ENCODE assay signal across 8 cellular contexts in genomic region chr16:1990336-1991134, GRCh38. TPM values are rescaled to one million over a fixed set of nuclear protein-coding genes. Genes with fewer than 3 reads are reported as not detected.
DNase-seq lines count a peak whose midpoint lies in the region; ATAC-seq and TF ChIP-seq lines count a peak whose summit lies in the region.

No MANE protein-coding gene starts in this region.

- ATAC-seq in HG03457 (IDR thresholded peaks at IDR 0.05; ENCODE audit: unreplicated experiment) (no peak), HG02798 (IDR thresholded peaks at IDR 0.05; ENCODE audit: poor library complexity, unreplicated experiment) (no peak)

- H3K27ac ChIP-seq in duodenal mucosa (ENCODE audit: low read depth, low read length) (no peak overlapping the region), parathyroid adenoma (no peak overlapping the region)

- no peaks in the 10 kb centered on the region for H3K9me3 Mint-ChIP-seq in activated CD4-positive, alpha-beta T cell treated with anti-CD3 and anti-CD28 coated beads, Interleukin-2, amount 10 ng/mL, durations not matched to agents 24 days and 14 days

- H3K4me3 ChIP-seq in NT2/D1 (ENCODE audit: insufficient read length, low read depth) (peak overlapping the region; percentile 63), duodenal mucosa (ENCODE audit: low read depth in 1 of 2, low read length in 2 of 2) (peak overlapping the region; percentile 48 to 57), parathyroid adenoma (ENCODE audit: low read depth, low read length) (peak overlapping the region; percentile 68)

- H3K27me3 Mint-ChIP-seq in activated CD4-positive, alpha-beta T cell treated with anti-CD3 and anti-CD28 coated beads, Interleukin-2, amount 10 ng/mL, durations not matched to agents 24 days and 14 days = peaks cover 13% of the 10 kb centered on the region

- peak overlapping the region; percentile 73 for H2AFZ ChIP-seq in parathyroid adenoma

- TF ChIP-seq CTCF in parathyroid adenoma (IDR thresholded peaks at IDR 0.05) = no peak

- H3K4me1 Mint-ChIP-seq in activated CD4-positive, alpha-beta T cell treated with anti-CD3 and anti-CD28 coated beads, Interleukin-2, amount 10 ng/mL, durations not matched to agents 24 days and 14 days = peaks cover 17% of the 10 kb centered on the region

- no peaks in the 10 kb centered on the region for H3K9me3 ChIP-seq in NT2/D1 (ENCODE audit: insufficient read depth, low read length)
- H3K9me3 ChIP-seq in duodenal mucosa (ENCODE audit: control insufficient read depth in 1 of 2, low read length in 2 of 2) = no peaks in the 10 kb centered on the region
- no peaks in the 10 kb centered on the region for H3K9me3 ChIP-seq in parathyroid adenoma (ENCODE audit: control insufficient read depth, low read length)

- H3K27me3 ChIP-seq in NT2/D1 (ENCODE audit: insufficient read depth, insufficient read length) (peaks cover 28% of the 10 kb centered on the region), duodenal mucosa (ENCODE audit: control insufficient read depth in 1 of 2, insufficient read depth in 2 of 2, low read length in 2 of 2) (peaks cover 22 to 26% of the 10 kb centered on the region in 2 donors), parathyroid adenoma (ENCODE audit: control insufficient read depth, insufficient read depth, low read length) (no peaks in the 10 kb centered on the region)

- H3K9ac ChIP-seq in NT2/D1 (ENCODE audit: insufficient read length, low read depth) (peak overlapping the region; percentile 89), duodenal mucosa (ENCODE audit: low read depth in 1 of 2, low read length in 2 of 2) (peak overlapping the region; percentile 43 to 54), parathyroid adenoma (no peak overlapping the region)

- peak overlapping the region; percentile 89 for H3K4me2 ChIP-seq in parathyroid adenoma (ENCODE audit: low read length)

- peak overlapping the region; percentile 86 for H3K4me3 Mint-ChIP-seq in activated CD4-positive, alpha-beta T cell treated with anti-CD3 and anti-CD28 coated beads, Interleukin-2, amount 10 ng/mL, durations not matched to agents 24 days and 14 days

- intact Hi-C loops in activated CD4-positive, alpha-beta T cell treated with anti-CD3 and anti-CD28 coated beads, Interleukin-2, amount 10 ng/mL, durations not matched to agents 24 days and 14 days (cut with micrococcal nuclease) = loop anchor here (1.0 to 5.0 kb wide), 3 partner anchors 18 to 57 kb away; partner anchors contain the start of genes NTHL1, RPS2, TBL3 and TSC2

- H3K36me3 ChIP-seq in NT2/D1 (ENCODE audit: insufficient read depth, insufficient read length, low read length) (peaks cover 31% of the 10 kb centered on the region), duodenal mucosa (ENCODE audit: control insufficient read depth in 1 of 2, insufficient read depth in 2 of 2, low read length in 2 of 2) (peaks cover 14 to 18% of the 10 kb centered on the region in 2 donors), parathyroid adenoma (ENCODE audit: control insufficient read depth, insufficient read depth, low read length) (no peaks in the 10 kb centered on the region)

- H3K4me1 ChIP-seq in NT2/D1 (ENCODE audit: insufficient read depth, insufficient read length) = peaks cover 42% of the 10 kb centered on the region
- peaks cover 32 to 35% of the 10 kb centered on the region in 2 donors for H3K4me1 ChIP-seq in duodenal mucosa (ENCODE audit: control insufficient read depth in 1 of 2, insufficient read depth in 2 of 2, low read length in 2 of 2)
- peaks cover 3% of the 10 kb centered on the region for H3K4me1 ChIP-seq in parathyroid adenoma

- DNase-seq in activated CD4-positive, alpha-beta T cell treated with anti-CD3 and anti-CD28 coated beads, Interleukin-2, amount 10 ng/mL, durations not matched to agents 24 days and 14 days = peak; percentile 88
- DNase-seq in activated CD4-positive, alpha-beta T cell treated with anti-CD3 and anti-CD28 coated beads for 48 hours = no peak
- DNase-seq in NT2/D1 (ENCODE audit: low read depth, low spot score) (no peak), AG20443 (ENCODE audit: low spot score) (no peak)

- no peaks in the 10 kb centered on the region for H3K79me2 ChIP-seq in parathyroid adenoma

- H3K36me3 Mint-ChIP-seq in activated CD4-positive, alpha-beta T cell treated with anti-CD3 and anti-CD28 coated beads, Interleukin-2, amount 10 ng/mL, durations not matched to agents 24 days and 14 days (ENCODE audit: low read depth) = peaks cover 15% of the 10 kb centered on the region

- H3K27ac Mint-ChIP-seq in activated CD4-positive, alpha-beta T cell treated with anti-CD3 and anti-CD28 coated beads, Interleukin-2, amount 10 ng/mL, durations not matched to agents 24 days and 14 days = peak overlapping the region; percentile 83

RNA-seq across cellular contexts. Expression of gene SYNGR3, which starts 0.8 kb away (rescaled TPM):
- total RNA-seq in activated CD4-positive, alpha-beta T cell treated with anti-CD3 and anti-CD28 coated beads, Interleukin-2, amount 10 ng/mL, durations not matched to agents 24 days and 14 days = 18.1 and 20.2 TPM in 2 replicates

RNA-seq across cellular contexts. Expression of gene GFER, which starts 6.5 kb away (rescaled TPM):
- total RNA-seq in activated CD4-positive, alpha-beta T cell treated with anti-CD3 and anti-CD28 coated beads, Interleukin-2, amount 10 ng/mL, durations not matched to agents 24 days and 14 days = 41.6 and 42.8 TPM in 2 replicates

RNA-seq across cellular contexts. Expression of gene NOXO1, which starts 9.3 kb away (rescaled TPM):
- 0.56 TPM in 1 of 2 replicates, not detected in the other for total RNA-seq in activated CD4-positive, alpha-beta T cell treated with anti-CD3 and anti-CD28 coated beads, Interleukin-2, amount 10 ng/mL, durations not matched to agents 24 days and 14 days

RNA-seq across cellular contexts. Expression of gene TBL3, which starts 18.7 kb away (rescaled TPM):
- total RNA-seq in activated CD4-positive, alpha-beta T cell treated with anti-CD3 and anti-CD28 coated beads, Interleukin-2, amount 10 ng/mL, durations not matched to agents 24 days and 14 days = 81.4 and 87.5 TPM in 2 replicates

RNA-seq across cellular contexts. Expression of gene ZNF598, which starts 19.1 kb away (rescaled TPM):
- 93.9 and 99.0 TPM in 2 replicates for total RNA-seq in activated CD4-positive, alpha-beta T cell treated with anti-CD3 and anti-CD28 coated beads, Interleukin-2, amount 10 ng/mL, durations not matched to agents 24 days and 14 days
